In genomic region chrX:47311857-47312774, GRCh38 we compare ENCODE assay signal across 8 cellular contexts. TPM values are rescaled to one million over a fixed set of nuclear protein-coding genes. Genes with fewer than 3 reads are reported as not detected.
DNase-seq lines count a peak whose midpoint lies in the region; ATAC-seq, FAIRE-seq and TF ChIP-seq lines count a peak whose summit lies in the region.

No MANE protein-coding gene starts in this region.

- no peaks in the 10 kb centered on the region for H3K4me1 Mint-ChIP-seq in Calu3 (ENCODE audit: low read depth, unreplicated experiment)

- intact Hi-C loops in Calu3 (cut with micrococcal nuclease; ENCODE audit: unreplicated experiment), result loop anchor here (2.0 kb wide), 1 partner anchor 119 kb away; the partner anchor contains the start of gene UBA1

- CTCF ChIA-PET in Calu3 (lab: Charles Lee), result interaction anchor here (0.6 to 1.5 kb wide), 8 partner anchors 10 to 379 kb away, joined by 4 to 8 read pairs (median 5); no protein-coding TSS in a partner anchor

- no peaks in the 10 kb centered on the region for H3K9me3 Mint-ChIP-seq in Calu3 (ENCODE audit: low read depth, unreplicated experiment)

- ATAC-seq in left lobe of liver, result peak; percentile 83

- no peaks in the 10 kb centered on the region for H3K27me3 Mint-ChIP-seq in Calu3 (ENCODE audit: unreplicated experiment)

- H3K4me3 Mint-ChIP-seq in Calu3 (ENCODE audit: low read depth, unreplicated experiment), result no peak overlapping the region

- FAIRE-seq in frontal cortex (lab: Jason Lieb, UNC), result no peak

- TF ChIP-seq CTCF in Calu3 (IDR thresholded peaks at IDR 0.05; ENCODE audit: unreplicated experiment), result peak; percentile 55

- H3K36me3 Mint-ChIP-seq in Calu3 (ENCODE audit: insufficient read depth, unreplicated experiment), result no peaks in the 10 kb centered on the region

- DNase-seq in Calu3, result peak; percentile 70
- peak; percentile 6 for DNase-seq in HS-5 (ENCODE audit: low read depth)
- peak; percentile 4 for DNase-seq in T-helper 22 cell (ENCODE audit: low read depth)
- DNase-seq in T47D (ENCODE audit: low read depth in 1 of 2, low spot score in 1 of 2), result peak; percentile 26 to 82
- DNase-seq in left lobe of liver (ENCODE audit: low spot score), result no peak
- peak; percentile 12 for DNase-seq in stimulated activated CD8-positive, alpha-beta memory T cell treated with anti-CD3 and anti-CD28 coated beads, Interleukin-15, amount 100 ng/mL, for 48 hours (ENCODE audit: low read depth in 2 of 2)
- DNase-seq in 8988T, result no peak
- DNase-seq in frontal cortex (ENCODE audit: low spot score in 2 of 2), result no peak

- in situ Hi-C loops in T47D (cut with HindIII; ENCODE audit: low pct_unique_long_range_greater_than_20kb, low sequenced_read_pairs), result no loop called here

- BruUV-seq in Calu3 (replicated peaks; lab: Mats Ljungman, UMichigan), result no TSS peak

- no peak overlapping the region for H3K27ac Mint-ChIP-seq in Calu3 (ENCODE audit: unreplicated experiment)

RNA-seq across cellular contexts. Expression of gene ZNF157, which starts 58.3 kb away (rescaled TPM):
- total RNA-seq in Calu3 (2022) (not detected in 2 replicates), left lobe of liver (not detected), frontal cortex (4.9 TPM)

Comparison
In these comparisons a context has a peak if more than half of its experiments do, and no peak if none do; other contexts are left out.
1. DNase-seq: peak in Calu3 (single experiment), HS-5 (single experiment), T-helper 22 cell (single experiment), T47D (2 of 2) and stimulated activated CD8-positive, alpha-beta memory T cell treated with anti-CD3 and anti-CD28 coated beads, Interleukin-15, amount 100 ng/mL, for 48 hours (2 of 2); none in left lobe of liver (single experiment), 8988T (single experiment) and frontal cortex (0 of 2).